ENCODE assay signal across 18 cellular contexts in genomic region chr1:164446020-164446419, GRCh38.
DNase-seq lines count a peak whose midpoint lies in the region; TF ChIP-seq lines count a peak whose summit lies in the region.
"Had no signal": no experiment of that assay in that cellular context is flagged by ENCODE, and none has a peak within 500 bp of the region (broad histone marks: within the 10 kb centered on the region; RNA-seq: fewer than 3 reads in every experiment).

No MANE protein-coding gene starts in this region.

- H3K9me3 ChIP-seq in MM.1S (replicated peaks; ENCODE audit: insufficient read depth, low read length), result no peaks in the 10 kb centered on the region
- H3K9me3 ChIP-seq: BE2C, BLaER1, Caco-2 had no signal

- H3K27ac ChIP-seq in MM.1S (ENCODE audit: low read length), result peak overlapping the region; percentile 80
- H3K27ac ChIP-seq: BLaER1 had no signal

- peaks cover 22% of the 10 kb centered on the region for H3F3A ChIP-seq in MM.1S (ENCODE audit: insufficient read depth, low read length)

- H2AFZ ChIP-seq in MM.1S (ENCODE audit: low read length), result peak overlapping the region; percentile 12

- no peaks in the 10 kb centered on the region for H3K9me2 ChIP-seq in MM.1S (replicated peaks; ENCODE audit: insufficient read depth, low read length)

- H3K4me2 ChIP-seq in MM.1S (ENCODE audit: low read depth, low read length), result peak overlapping the region; percentile 39
- H3K4me2 ChIP-seq: BLaER1 had no signal

- peak overlapping the region; percentile 33 for H3K9ac ChIP-seq in MM.1S (ENCODE audit: low read length)
- H3K9ac ChIP-seq: BLaER1 had no signal

- H3K27me3 ChIP-seq in MM.1S (replicated peaks; ENCODE audit: insufficient read depth, low read length), result no peaks in the 10 kb centered on the region
- H3K27me3 ChIP-seq: BE2C, BLaER1 had no signal

- H3K36me3 ChIP-seq in MM.1S (replicated peaks; ENCODE audit: insufficient read depth, low read length), result no peaks in the 10 kb centered on the region
- H3K36me3 ChIP-seq: BE2C, BLaER1 had no signal

- no peak overlapping the region; the same call in 1 of the 2 replicates for H3K4me3 ChIP-seq in MM.1S (ENCODE audit: low read length)
- H3K4me3 ChIP-seq: BLaER1 had no signal

- TF ChIP-seq CTCF in MM.1S (IDR thresholded peaks at IDR 0.05; ENCODE audit: low read length), result no peak

- no peaks in the 10 kb centered on the region for H3K79me2 ChIP-seq in MM.1S (ENCODE audit: low read length)

- peaks cover 37% of the 10 kb centered on the region for H3K4me1 ChIP-seq in MM.1S (ENCODE audit: low read length)
- H3K4me1 ChIP-seq: BE2C, BLaER1, Caco-2 had no signal

- DNase-seq in MM.1S (peak; percentile 91), RPMI8226 (peak; percentile 63), putamen (ENCODE audit: low spot score) (peak; percentile 7), GM19238 (ENCODE audit: insufficient read length, low spot score) (no peak), COLO829 (ENCODE audit: low spot score) (no peak), DMS 273 (lab: John Stamatoyannopoulos, UW; ENCODE audit: unreplicated experiment) (no peak)
- DNase-seq: 8988T; ACHN; BE2C; C1 segment of cervical spinal cord; Caco-2; Calu3; CD4-positive, alpha-beta memory T cell; CD4-positive, CD25-positive, alpha-beta regulatory T cell; CD8-positive, alpha-beta memory T cell; DMS79 treated with DMSO at 0.1 percent for 48 hours; GF-D8 had no signal

- H4K20me1 ChIP-seq in MM.1S (ENCODE audit: insufficient read depth, low read length), result no peaks in the 10 kb centered on the region
- H4K20me1 ChIP-seq: BLaER1 had no signal

Comparison
In these comparisons a context has a peak if more than half of its experiments do, and no peak if none do; other contexts are left out.
1. DNase-seq: peak in MM.1S (single experiment), RPMI8226 (single experiment) and putamen (single experiment); none in GM19238 (single experiment), COLO829 (single experiment) and DMS 273 (single experiment).